9 cellular contexts compared by ENCODE assay signal in genomic region chr3:197372076-197372661, GRCh38.
DNase-seq lines count a peak whose midpoint lies in the region; ATAC-seq and TF ChIP-seq lines count a peak whose summit lies in the region.
"Had no signal": no experiment of that assay in that cellular context is flagged by ENCODE, and none has a peak within 500 bp of the region (broad histone marks: within the 10 kb centered on the region; RNA-seq: fewer than 3 reads in every experiment).

No MANE protein-coding gene starts in this region.

- TF ChIP-seq CTCF in astrocyte of the cerebellum (IDR thresholded peaks at IDR 0.05; ENCODE audit: low read depth, low read length, missing control alignments): no peak
- TF ChIP-seq CTCF in vagina (IDR thresholded peaks at IDR 0.05): no peak

- H3K27ac ChIP-seq in vagina: peak overlapping the region; percentile 38
- H3K27ac ChIP-seq: C4-2B had no signal

- H3K9me3 ChIP-seq in vagina: no peaks in the 10 kb centered on the region

- in situ Hi-C loops in astrocyte of the cerebellum (cut with HindIII; ENCODE audit: low sequenced_read_pairs): no loop called here

- no peak for TF ChIP-seq POLR2A in vagina (IDR thresholded peaks at IDR 0.05)

- no peaks in the 10 kb centered on the region for H3K27me3 ChIP-seq in vagina

- peaks cover 46% of the 10 kb centered on the region for H3K4me1 ChIP-seq in vagina

- intact Hi-C loops in Right ventricle myocardium inferior (cut with DNase I): no loop called here
- intact Hi-C loops in cardiac septum (cut with DNase I): no loop called here
- intact Hi-C loops in left colon (cut with DNase I, micrococcal nuclease): no loop called here
- intact Hi-C loops in vagina (cut with DNase I): no loop called here

- no peaks in the 10 kb centered on the region for H3K36me3 ChIP-seq in vagina

- no peak overlapping the region for H3K4me3 ChIP-seq in astrocyte of the cerebellum (ENCODE audit: low read depth, low read length)
- no peak overlapping the region for H3K4me3 ChIP-seq in vagina

- ATAC-seq in Right ventricle myocardium inferior (peak; percentile 43), left colon (peak; percentile 97), GM18858 (IDR thresholded peaks at IDR 0.05; ENCODE audit: unreplicated experiment) (no peak)

- DNase-seq in Right ventricle myocardium inferior (ENCODE audit: missing footprints) (no peak), cardiac septum (ENCODE audit: low spot score) (no peak), astrocyte of the cerebellum (ENCODE audit: low read depth) (peak; percentile 83), left colon (peak; percentile 37 to 70), vagina (ENCODE audit: extremely low spot score in 2 of 2) (no peak), hippocampal formation (lab: John Stamatoyannopoulos, UW) (no peak)
- DNase-seq in central memory CD4-positive, alpha-beta T cell: no peak

Comparison
In these comparisons a context has a peak if more than half of its experiments do, and no peak if none do; other contexts are left out.
1. DNase-seq: peak in astrocyte of the cerebellum (single experiment) and left colon (2 of 2); none in Right ventricle myocardium inferior (single experiment), cardiac septum (single experiment), vagina (0 of 2), hippocampal formation (0 of 2) and central memory CD4-positive, alpha-beta T cell (single experiment).